In genomic region chr18:58856881-58857280, GRCh38 we compare ENCODE assay signal across 2 cellular contexts.
TF ChIP-seq lines count a peak whose summit lies in the region.

No MANE protein-coding gene starts in this region.

TF ChIP-seq in A549, 52 proteins besides CTCF, POLR2A, EP300 and RAD21 (continued from another document):
- TF ChIP-seq, protein P1, sequence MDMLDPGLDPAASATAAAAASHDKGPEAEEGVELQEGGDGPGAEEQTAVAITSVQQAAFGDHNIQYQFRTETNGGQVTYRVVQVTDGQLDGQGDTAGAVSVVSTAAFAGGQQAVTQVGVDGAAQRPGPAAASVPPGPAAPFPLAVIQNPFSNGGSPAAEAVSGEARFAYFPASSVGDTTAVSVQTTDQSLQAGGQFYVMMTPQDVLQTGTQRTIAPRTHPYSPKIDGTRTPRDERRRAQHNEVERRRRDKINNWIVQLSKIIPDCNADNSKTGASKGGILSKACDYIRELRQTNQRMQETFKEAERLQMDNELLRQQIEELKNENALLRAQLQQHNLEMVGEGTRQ (IDR thresholded peaks at IDR 0.05), result no peak

TF ChIP-seq in IMR-90, 13 proteins besides CTCF, POLR2A, EP300 and RAD21:
- no peak for TF ChIP-seq MXI1 (IDR thresholded peaks at IDR 0.05; ENCODE audit: borderline replicate concordance, low read depth, low read length)
- TF ChIP-seq NFE2L2 (IDR thresholded peaks at IDR 0.05; ENCODE audit: low read depth, low read length), result no peak
- peak; percentile 62 for TF ChIP-seq BHLHE40 (IDR thresholded peaks at IDR 0.05; ENCODE audit: low read depth, low read length)
- TF ChIP-seq ELK1 (IDR thresholded peaks at IDR 0.05; ENCODE audit: borderline replicate concordance, low read depth, low read length), result no peak
- TF ChIP-seq MAZ (IDR thresholded peaks at IDR 0.05; ENCODE audit: borderline replicate concordance, low read depth, low read length), result no peak
- peak; percentile 93 for TF ChIP-seq CEBPB (IDR thresholded peaks at IDR 0.05; ENCODE audit: low read depth, low read length)
- peak; percentile 64 for TF ChIP-seq RCOR1 (IDR thresholded peaks at IDR 0.05; ENCODE audit: insufficient replicate concordance, low read length)
- no peak for TF ChIP-seq RFX5 (IDR thresholded peaks at IDR 0.05; ENCODE audit: low read depth, low read length)
- peak; percentile 27; the same call in 1 of the 2 replicates for TF ChIP-seq MAFK (IDR thresholded peaks at IDR 0.05; ENCODE audit: low read depth, low read length)
- TF ChIP-seq FOS (IDR thresholded peaks at IDR 0.05; ENCODE audit: low read depth, low read length), result 0 out of 2 replicates have a peak, but pooled peaks have one; percentile 11
- TF ChIP-seq, protein P1 (IDR thresholded peaks at IDR 0.05; ENCODE audit: low read depth, low read length), result no peak
- TF ChIP-seq SMC3 (IDR thresholded peaks at IDR 0.05; ENCODE audit: low read depth, low read length), result no peak
- no peak for TF ChIP-seq CHD1 (IDR thresholded peaks at IDR 0.05; ENCODE audit: low read depth, low read length)
